Comparison of ENCODE assay signal across 2 cellular contexts in genomic region chr13:90447735-90448103, GRCh38.
TF ChIP-seq lines count a peak whose summit lies in the region.

No MANE protein-coding gene starts in this region.

TF ChIP-seq in SK-N-SH treated with all-trans-retinoic acid at 6 μM for 48 hours, 23 proteins besides CTCF, POLR2A, EP300 and RAD21 (continued from another document):
- TF ChIP-seq RARB (CRISPR knock-in tag; IDR thresholded peaks at IDR 0.05) = no peak
- no peak for TF ChIP-seq CSDC2 (CRISPR knock-in tag; IDR thresholded peaks at IDR 0.05)
- no peak for TF ChIP-seq ESRRG (CRISPR knock-in tag; IDR thresholded peaks at IDR 0.05)
- TF ChIP-seq ZNF565 (CRISPR knock-in tag; conservative IDR thresholded peaks at IDR 0.05; ENCODE audit: low read depth) = no peak

TF ChIP-seq in WTC11, 78 proteins besides CTCF, POLR2A, EP300 and RAD21 (continued from another document):
- no peak for TF ChIP-seq IRF2 (CRISPR knock-in tag; IDR thresholded peaks at IDR 0.05; ENCODE audit: borderline replicate concordance, low read depth)
- TF ChIP-seq USF1 (CRISPR knock-in tag; IDR thresholded peaks at IDR 0.05) = no peak
- no peak for TF ChIP-seq NFE2L1 (CRISPR knock-in tag; IDR thresholded peaks at IDR 0.05)
- no peak for TF ChIP-seq SMAD3 (CRISPR knock-in tag; IDR thresholded peaks at IDR 0.05; ENCODE audit: borderline replicate concordance)
- TF ChIP-seq FOXP1 (CRISPR knock-in tag; IDR thresholded peaks at IDR 0.05; ENCODE audit: borderline replicate concordance) = no peak
- TF ChIP-seq, protein P1, sequence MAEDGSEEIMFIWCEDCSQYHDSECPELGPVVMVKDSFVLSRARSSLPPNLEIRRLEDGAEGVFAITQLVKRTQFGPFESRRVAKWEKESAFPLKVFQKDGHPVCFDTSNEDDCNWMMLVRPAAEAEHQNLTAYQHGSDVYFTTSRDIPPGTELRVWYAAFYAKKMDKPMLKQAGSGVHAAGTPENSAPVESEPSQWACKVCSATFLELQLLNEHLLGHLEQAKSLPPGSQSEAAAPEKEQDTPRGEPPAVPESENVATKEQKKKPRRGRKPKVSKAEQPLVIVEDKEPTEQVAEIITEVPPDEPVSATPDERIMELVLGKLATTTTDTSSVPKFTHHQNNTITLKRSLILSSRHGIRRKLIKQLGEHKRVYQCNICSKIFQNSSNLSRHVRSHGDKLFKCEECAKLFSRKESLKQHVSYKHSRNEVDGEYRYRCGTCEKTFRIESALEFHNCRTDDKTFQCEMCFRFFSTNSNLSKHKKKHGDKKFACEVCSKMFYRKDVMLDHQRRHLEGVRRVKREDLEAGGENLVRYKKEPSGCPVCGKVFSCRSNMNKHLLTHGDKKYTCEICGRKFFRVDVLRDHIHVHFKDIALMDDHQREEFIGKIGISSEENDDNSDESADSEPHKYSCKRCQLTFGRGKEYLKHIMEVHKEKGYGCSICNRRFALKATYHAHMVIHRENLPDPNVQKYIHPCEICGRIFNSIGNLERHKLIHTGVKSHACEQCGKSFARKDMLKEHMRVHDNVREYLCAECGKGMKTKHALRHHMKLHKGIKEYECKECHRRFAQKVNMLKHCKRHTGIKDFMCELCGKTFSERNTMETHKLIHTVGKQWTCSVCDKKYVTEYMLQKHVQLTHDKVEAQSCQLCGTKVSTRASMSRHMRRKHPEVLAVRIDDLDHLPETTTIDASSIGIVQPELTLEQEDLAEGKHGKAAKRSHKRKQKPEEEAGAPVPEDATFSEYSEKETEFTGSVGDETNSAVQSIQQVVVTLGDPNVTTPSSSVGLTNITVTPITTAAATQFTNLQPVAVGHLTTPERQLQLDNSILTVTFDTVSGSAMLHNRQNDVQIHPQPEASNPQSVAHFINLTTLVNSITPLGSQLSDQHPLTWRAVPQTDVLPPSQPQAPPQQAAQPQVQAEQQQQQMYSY (CRISPR knock-in tag; IDR thresholded peaks at IDR 0.05) = no peak
- no peak for TF ChIP-seq ZBTB43 (CRISPR knock-in tag; IDR thresholded peaks at IDR 0.05)
- TF ChIP-seq, protein P2, sequence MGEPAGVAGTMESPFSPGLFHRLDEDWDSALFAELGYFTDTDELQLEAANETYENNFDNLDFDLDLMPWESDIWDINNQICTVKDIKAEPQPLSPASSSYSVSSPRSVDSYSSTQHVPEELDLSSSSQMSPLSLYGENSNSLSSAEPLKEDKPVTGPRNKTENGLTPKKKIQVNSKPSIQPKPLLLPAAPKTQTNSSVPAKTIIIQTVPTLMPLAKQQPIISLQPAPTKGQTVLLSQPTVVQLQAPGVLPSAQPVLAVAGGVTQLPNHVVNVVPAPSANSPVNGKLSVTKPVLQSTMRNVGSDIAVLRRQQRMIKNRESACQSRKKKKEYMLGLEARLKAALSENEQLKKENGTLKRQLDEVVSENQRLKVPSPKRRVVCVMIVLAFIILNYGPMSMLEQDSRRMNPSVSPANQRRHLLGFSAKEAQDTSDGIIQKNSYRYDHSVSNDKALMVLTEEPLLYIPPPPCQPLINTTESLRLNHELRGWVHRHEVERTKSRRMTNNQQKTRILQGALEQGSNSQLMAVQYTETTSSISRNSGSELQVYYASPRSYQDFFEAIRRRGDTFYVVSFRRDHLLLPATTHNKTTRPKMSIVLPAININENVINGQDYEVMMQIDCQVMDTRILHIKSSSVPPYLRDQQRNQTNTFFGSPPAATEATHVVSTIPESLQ (CRISPR knock-in tag; IDR thresholded peaks at IDR 0.05) = no peak
